Comparison of ENCODE assay signal across 2 cellular contexts in the genomic region with DNA sequence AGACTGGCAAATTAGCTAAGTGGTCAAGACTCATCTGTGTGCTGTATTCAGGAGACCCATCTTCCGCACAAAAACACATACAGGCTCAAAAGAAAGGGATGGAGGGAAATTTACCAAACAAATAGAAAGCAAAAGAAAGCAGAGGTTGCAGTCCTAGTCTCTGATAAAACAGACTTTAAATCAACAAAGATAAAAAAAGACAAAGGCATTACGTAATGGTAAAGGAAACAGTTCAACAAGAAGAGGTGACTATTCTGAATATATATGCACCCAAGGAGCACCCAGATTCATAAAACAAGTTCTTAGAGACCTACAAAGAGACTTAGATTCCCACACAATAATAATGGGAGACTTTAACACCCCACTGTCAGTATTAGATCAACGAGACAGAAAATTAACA. TPM values are rescaled to one million over a fixed set of nuclear protein-coding genes. Genes with fewer than 3 reads are reported as not detected.
"Had no signal": no experiment of that assay in that cellular context is flagged by ENCODE, and none has a peak within 500 bp of the region (broad histone marks: within the 10 kb centered on the region; RNA-seq: fewer than 3 reads in every experiment).

No MANE protein-coding gene starts in this region.

RNA-seq across cellular contexts. Expression of gene STK31, which starts 48.8 kb away (rescaled TPM):
- total RNA-seq: M059J, Right ventricle myocardium superior had no signal
